In genomic region chr16:56681939-56682702, GRCh38 we compare ENCODE assay signal across 8 cellular contexts. TPM values are rescaled to one million over a fixed set of nuclear protein-coding genes. Genes with fewer than 3 reads are reported as not detected.
A peak's percentile ranks its signal among the peaks of the same experiment; 100 is the strongest.
DNase-seq lines count a peak whose midpoint lies in the region; ATAC-seq and TF ChIP-seq lines count a peak whose summit lies in the region.

Gene MT1X, plus strand, starts transcription at chr16:56682470. Its CDS starts 71 bp downstream, at chr16:56682541.

- peak; percentile 98 for ATAC-seq in activated CD8-positive, alpha-beta memory T cell treated with anti-CD3 and anti-CD28 coated beads, Interleukin-2, amount 10 ng/mL, durations not matched to agents 7 days and 5 days

- H3K9me3 Mint-ChIP-seq in activated CD8-positive, alpha-beta memory T cell treated with anti-CD3 and anti-CD28 coated beads, Interleukin-2, amount 10 ng/mL, durations not matched to agents 7 days and 5 days (ENCODE audit: low read depth): no peaks in the 10 kb centered on the region
- H3K9me3 Mint-ChIP-seq in mesothelial cell of epicardium: peaks cover 8% of the 10 kb centered on the region

- H3K4me3 ChIP-seq in NT2/D1 (ENCODE audit: insufficient read length, low read depth): peak within 1 kb of the TSS; percentile 94
- H3K4me3 ChIP-seq in endocrine pancreas (ENCODE audit: control insufficient read depth, insufficient read depth, low read length): peak within 1 kb of the TSS; percentile 57

- CTCF ChIA-PET in activated CD8-positive, alpha-beta memory T cell treated with anti-CD3 and anti-CD28 coated beads, Interleukin-2, amount 10 ng/mL, durations not matched to agents 7 days and 5 days (lab: Charles Lee): interaction anchor here (1.5 to 3.9 kb wide), 6 partner anchors 9 to 106 kb away, joined by 4 to 30 read pairs (median 5); partner anchors contain the start of gene MT1E

- H3K36me3 ChIP-seq in NT2/D1 (ENCODE audit: insufficient read depth, insufficient read length, low read length) (peaks cover 38% of the 10 kb centered on the region), endocrine pancreas (ENCODE audit: control insufficient read depth, insufficient read depth, low read length) (no peaks in the 10 kb centered on the region)

- H3K36me3 Mint-ChIP-seq in activated CD8-positive, alpha-beta memory T cell treated with anti-CD3 and anti-CD28 coated beads, Interleukin-2, amount 10 ng/mL, durations not matched to agents 7 days and 5 days: peaks cover 1% of the 10 kb centered on the region
- peaks cover 3% of the 10 kb centered on the region for H3K36me3 Mint-ChIP-seq in mesothelial cell of epicardium

- H3K9ac ChIP-seq in NT2/D1 (ENCODE audit: insufficient read length, low read depth) (peak within 1 kb of the TSS; percentile 97), endocrine pancreas (ENCODE audit: control insufficient read depth, insufficient read depth, low read length) (peak within 1 kb of the TSS; percentile 58)

- no peaks in the 10 kb centered on the region for H3K27me3 Mint-ChIP-seq in activated CD8-positive, alpha-beta memory T cell treated with anti-CD3 and anti-CD28 coated beads, Interleukin-2, amount 10 ng/mL, durations not matched to agents 7 days and 5 days
- peaks cover 53% of the 10 kb centered on the region for H3K27me3 Mint-ChIP-seq in mesothelial cell of epicardium (ENCODE audit: low read depth)

- peak within 1 kb of the TSS; percentile 89 for H3K4me3 Mint-ChIP-seq in activated CD8-positive, alpha-beta memory T cell treated with anti-CD3 and anti-CD28 coated beads, Interleukin-2, amount 10 ng/mL, durations not matched to agents 7 days and 5 days
- peak within 1 kb of the TSS; percentile 81 for H3K4me3 Mint-ChIP-seq in mesothelial cell of epicardium

- peak within 1 kb of the TSS; percentile 92 for H3K27ac Mint-ChIP-seq in activated CD8-positive, alpha-beta memory T cell treated with anti-CD3 and anti-CD28 coated beads, Interleukin-2, amount 10 ng/mL, durations not matched to agents 7 days and 5 days
- H3K27ac Mint-ChIP-seq in mesothelial cell of epicardium: no peak within 1 kb of the TSS

- no peaks in the 10 kb centered on the region for H3K9me3 ChIP-seq in NT2/D1 (ENCODE audit: insufficient read depth, low read length)
- no peaks in the 10 kb centered on the region for H3K9me3 ChIP-seq in endocrine pancreas (ENCODE audit: control insufficient read depth, low read length)

- peaks cover 7% of the 10 kb centered on the region for H3K27me3 ChIP-seq in NT2/D1 (ENCODE audit: insufficient read depth, insufficient read length)
- no peaks in the 10 kb centered on the region for H3K27me3 ChIP-seq in endocrine pancreas (ENCODE audit: control insufficient read depth, insufficient read depth, low read length)

- peaks cover 25% of the 10 kb centered on the region for H3K4me1 Mint-ChIP-seq in activated CD8-positive, alpha-beta memory T cell treated with anti-CD3 and anti-CD28 coated beads, Interleukin-2, amount 10 ng/mL, durations not matched to agents 7 days and 5 days
- peaks cover 4% of the 10 kb centered on the region for H3K4me1 Mint-ChIP-seq in mesothelial cell of epicardium

- H3K4me1 ChIP-seq in NT2/D1 (ENCODE audit: insufficient read depth, insufficient read length): peaks cover 6% of the 10 kb centered on the region
- no peaks in the 10 kb centered on the region for H3K4me1 ChIP-seq in endocrine pancreas (ENCODE audit: control insufficient read depth, insufficient read depth, low read length)

- no peak for TF ChIP-seq CTCF in GM20000 (IDR thresholded peaks at IDR 0.05; ENCODE audit: extremely low read depth, missing control alignments)
- TF ChIP-seq CTCF in mesothelial cell of epicardium (IDR thresholded peaks at IDR 0.05; ENCODE audit: unreplicated experiment): no peak

- peak; percentile 42 for DNase-seq in COLO829 (ENCODE audit: low spot score)
- peak; percentile 88 for DNase-seq in GM20000 (ENCODE audit: low spot score)
- DNase-seq in HS-5 (ENCODE audit: low read depth): peak; percentile 75
- peak; percentile 86 for DNase-seq in NT2/D1 (ENCODE audit: low read depth, low spot score)
- peak; percentile 94 for DNase-seq in activated CD8-positive, alpha-beta memory T cell treated with anti-CD3 and anti-CD28 coated beads, Interleukin-2, amount 10 ng/mL, durations not matched to agents 7 days and 5 days
- peak; percentile 40 to 78 for DNase-seq in mesothelial cell of epicardium (ENCODE audit: low spot score in 2 of 2, unreplicated experiment in 2 of 2)
- DNase-seq in stimulated activated CD8-positive, alpha-beta memory T cell treated with anti-CD3 and anti-CD28 coated beads, Interleukin-15, amount 100 ng/mL, for 48 hours (ENCODE audit: low read depth in 2 of 2): peak; percentile 86 to 89

RNA-seq across cellular contexts. Expression of gene MT1X, which starts in this region (rescaled TPM):
- total RNA-seq in activated CD8-positive, alpha-beta memory T cell treated with anti-CD3 and anti-CD28 coated beads, Interleukin-2, amount 10 ng/mL, durations not matched to agents 7 days and 5 days: 10 to 100 TPM; 34.2 to 39.5 TPM
- total RNA-seq in mesothelial cell of epicardium: 6.8 to 8.9 TPM (median 7.1 TPM) in 3 replicates

Comparison
In these comparisons a context has a peak if more than half of its experiments do, and no peak if none do; other contexts are left out.
1. Peak in every context shown above with its lines: DNase-seq, ATAC-seq and H3K4me3 ChIP-seq.
2. DNase-seq: peak in every context shown above with its lines; median percentile 94 in activated CD8-positive, alpha-beta memory T cell treated with anti-CD3 and anti-CD28 coated beads, Interleukin-2, amount 10 ng/mL, durations not matched to agents 7 days and 5 days; 88 in GM20000; 88 in stimulated activated CD8-positive, alpha-beta memory T cell treated with anti-CD3 and anti-CD28 coated beads, Interleukin-15, amount 100 ng/mL, for 48 hours; 86 in NT2/D1; 75 in HS-5; 59 in mesothelial cell of epicardium; 42 in COLO829.